Comparison of ENCODE assay signal across 2 cellular contexts in genomic region chr18:75204978-75205759, GRCh38.
TF ChIP-seq lines count a peak whose summit lies in the region.

No MANE protein-coding gene starts in this region.

TF ChIP-seq in SK-N-SH, 30 proteins besides CTCF, POLR2A, EP300 and RAD21 (continued from another document):
- no peak for TF ChIP-seq GATA2 (CRISPR knock-in tag; IDR thresholded peaks at IDR 0.05)
- no peak for TF ChIP-seq JUND (IDR thresholded peaks at IDR 0.05)
- TF ChIP-seq SMC3 (IDR thresholded peaks at IDR 0.05; ENCODE audit: low read depth, low read length): no peak
- TF ChIP-seq RCOR1 (IDR thresholded peaks at IDR 0.05; ENCODE audit: low read length): no peak

TF ChIP-seq in SK-N-SH treated with all-trans-retinoic acid at 6 μM for 48 hours, 23 proteins besides CTCF, POLR2A, EP300 and RAD21 (continued from another document):
- TF ChIP-seq TSHZ2 (CRISPR knock-in tag; IDR thresholded peaks at IDR 0.05) (no peak), ARNTL (CRISPR knock-in tag; IDR thresholded peaks at IDR 0.05; ENCODE audit: borderline replicate concordance, low read depth) (no peak), CSDC2 (CRISPR knock-in tag; IDR thresholded peaks at IDR 0.05) (no peak), ZNF70 (CRISPR knock-in tag; IDR thresholded peaks at IDR 0.05) (no peak), CSRNP3 (CRISPR knock-in tag; IDR thresholded peaks at IDR 0.05) (no peak), RARB (CRISPR knock-in tag; IDR thresholded peaks at IDR 0.05) (no peak), ZFP30 (CRISPR knock-in tag; IDR thresholded peaks at IDR 0.05) (no peak), ESRRG (CRISPR knock-in tag; IDR thresholded peaks at IDR 0.05) (no peak), TOX (CRISPR knock-in tag; IDR thresholded peaks at IDR 0.05; ENCODE audit: borderline replicate concordance) (no peak), PPARA (CRISPR knock-in tag; IDR thresholded peaks at IDR 0.05; ENCODE audit: borderline replicate concordance) (no peak)
